ENCODE assay signal across 18 cellular contexts in the genomic region with DNA sequence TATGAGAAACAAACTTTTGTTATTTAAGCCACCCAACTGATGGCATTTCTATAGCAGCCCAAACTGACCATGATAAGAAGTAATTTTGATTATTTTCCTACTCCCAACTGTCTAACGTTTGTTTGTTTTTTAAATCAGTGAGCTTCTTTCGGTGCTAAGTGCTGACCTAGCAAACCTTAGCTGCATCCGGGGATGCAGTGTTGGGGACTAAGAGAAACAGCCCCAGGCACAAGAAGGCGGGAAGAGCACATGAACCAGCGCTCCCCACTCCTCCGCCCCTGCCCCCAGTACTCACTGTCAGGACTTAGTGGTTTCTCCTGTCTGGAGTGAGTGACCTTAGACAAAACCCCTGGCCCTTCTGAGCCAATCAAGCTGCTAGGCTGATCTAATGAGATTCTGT.
A peak's percentile ranks its signal among the peaks of the same experiment; 100 is the strongest.
DNase-seq lines count a peak whose midpoint lies in the region; ATAC-seq, FAIRE-seq and TF ChIP-seq lines count a peak whose summit lies in the region.
"Had no signal": no experiment of that assay in that cellular context is flagged by ENCODE, and none has a peak within 500 bp of the region (broad histone marks: within the 10 kb centered on the region; RNA-seq: fewer than 3 reads in every experiment).

No MANE protein-coding gene starts in this region.

- DNase-seq in ELF-1 (ENCODE audit: low read depth, low spot score) (peak; percentile 16), H7 (peak; percentile 19), K562 (ENCODE audit: extremely low read depth in 1 of 4, low spot score in 3 of 4) (no peak), small intestine (no peak), ascending aorta (ENCODE audit: low spot score in 2 of 2) (no peak), omental fat pad (ENCODE audit: low spot score) (no peak)
- DNase-seq: Caco-2; CD4-positive, CD25-positive, alpha-beta regulatory T cell; CD8-positive, alpha-beta T cell; DMS153; DND-41; GDM1; GOT3; HFFc6 had no signal

- WGBS in K562 (ENCODE audit: insufficient coverage, low coverage, missing lambda C conversion rate), result 1% methylated on average over 6 of the region's 6 CpGs
- WGBS in small intestine, 3 donors, result 85 to 89% (median 87%) methylated on average over 6 of the region's 6 CpGs

- no peak for TF ChIP-seq CTCF in K562 (IDR thresholded peaks at IDR 0.05 in 2 of 3, conservative IDR thresholded peaks at IDR 0.05 in 1 of 3; ENCODE audit: insufficient read depth in 2 of 3, low read depth in 1 of 3, low read length in 3 of 3)
- no peak for TF ChIP-seq CTCF in ascending aorta (IDR thresholded peaks at IDR 0.05)
- TF ChIP-seq CTCF in omental fat pad (IDR thresholded peaks at IDR 0.05), result no peak

- H3K4me1 ChIP-seq in K562 (replicated peaks in 1 of 2; ENCODE audit: control insufficient read depth in 2 of 2, insufficient read depth in 2 of 2, low read length in 2 of 2) (no peaks in the 10 kb centered on the region), small intestine (ENCODE audit: control insufficient read depth in 2 of 2, insufficient read depth in 1 of 2, low read depth in 1 of 2, low read length in 1 of 2) (no peaks in the 10 kb centered on the region), ascending aorta (no peaks in the 10 kb centered on the region)
- H3K4me1 ChIP-seq: BLaER1, Caco-2, HAP-1 had no signal

- FAIRE-seq in K562 (lab: Jason Lieb, UNC) (no peak), small intestine (lab: Jason Lieb, UNC) (no peak)
- FAIRE-seq: GM12878 had no signal

- H3K4me2 ChIP-seq in K562 (ENCODE audit: insufficient read depth, low read length), result no peak overlapping the region
- H3K4me2 ChIP-seq: BLaER1 had no signal

- no peaks in the 10 kb centered on the region for H3K9me3 ChIP-seq in K562 (replicated peaks; ENCODE audit: control insufficient read depth, insufficient read depth, low read depth, low read length)
- no peaks in the 10 kb centered on the region for H3K9me3 ChIP-seq in small intestine (ENCODE audit: control insufficient read depth, low read depth)
- H3K9me3 ChIP-seq in ascending aorta, result no peaks in the 10 kb centered on the region
- H3K9me3 ChIP-seq: Caco-2, HAP-1 had no signal

- H3K79me2 ChIP-seq in K562 (ENCODE audit: control insufficient read depth, insufficient read depth, low read length), result no peaks in the 10 kb centered on the region

- H3K9ac ChIP-seq in K562 (ENCODE audit: insufficient read depth in 1 of 2, low read depth in 2 of 2, low read length in 2 of 2), result no peak overlapping the region
- H3K9ac ChIP-seq: BLaER1 had no signal

- no TSS peak for BruUV-seq in K562 (replicated peaks; lab: Mats Ljungman, UMichigan)

- no peak for TF ChIP-seq EP300 in K562 (IDR thresholded peaks at IDR 0.05; ENCODE audit: low read length)

- no peaks in the 10 kb centered on the region for H3K9me1 ChIP-seq in K562 (ENCODE audit: control insufficient read depth, insufficient read depth, low read length)

- no peak for ATAC-seq in K562
- ATAC-seq in omental fat pad (ENCODE audit: low FRiP score), result no peak
- ATAC-seq: CD8-positive, alpha-beta T cell; GM12878 had no signal

- no peak for TF ChIP-seq RAD21 in K562 (CRISPR knock-in tag; conservative IDR thresholded peaks at IDR 0.05 in 1 of 2, IDR thresholded peaks at IDR 0.05 in 1 of 2)

- H3K36me3 ChIP-seq in H7 (replicated peaks; ENCODE audit: control insufficient read depth, insufficient read depth, low read length) (no peaks in the 10 kb centered on the region), K562 (ENCODE audit: control insufficient read depth, insufficient read depth, low read length) (no peaks in the 10 kb centered on the region), small intestine (ENCODE audit: control insufficient read depth in 2 of 2, insufficient read depth in 2 of 2, low read length in 2 of 2) (no peaks in the 10 kb centered on the region), ascending aorta (no peaks in the 10 kb centered on the region)
- H3K36me3 ChIP-seq: BLaER1, HAP-1 had no signal

- intact Hi-C loops in K562 (cut with micrococcal nuclease), result no loop called here
- intact Hi-C loops in ascending aorta (cut with DNase I), result no loop called here

- no peak overlapping the region for H3K27ac ChIP-seq in K562 (ENCODE audit: extremely low read depth, low read depth, low read length)
- H3K27ac ChIP-seq in small intestine (ENCODE audit: low read depth in 1 of 2, low read length in 1 of 2), result no peak overlapping the region
- no peak overlapping the region for H3K27ac ChIP-seq in ascending aorta
- H3K27ac ChIP-seq: BLaER1, C4-2B had no signal

- no peak overlapping the region for H2AFZ ChIP-seq in K562 (ENCODE audit: low read depth, low read length)

- in situ Hi-C loops in K562 (cut with MboI), result no loop called here

- H4K20me1 ChIP-seq in K562 (replicated peaks; ENCODE audit: control insufficient read depth, insufficient read depth, low read length), result 0 out of 2 replicates have a peak, but pooled peaks cover 3% of the 10 kb centered on the region
- H4K20me1 ChIP-seq: BLaER1 had no signal

- CTCF ChIA-PET in K562 (lab: Yijun Ruan, JAX; ENCODE audit: low intra/inter-chr PET ratio), result no interaction called here

- POLR2A ChIA-PET in K562 (lab: Yijun Ruan, JAX), result interaction anchor here (0.6 kb wide), 1 partner anchor 28 kb away, joined by 4 read pairs; no protein-coding TSS in a partner anchor

- no peaks in the 10 kb centered on the region for H3K27me3 ChIP-seq in H7 (ENCODE audit: control insufficient read depth, insufficient read depth, low read length)
- H3K27me3 ChIP-seq in K562 (ENCODE audit: control insufficient read depth in 2 of 2, insufficient read depth in 2 of 2, low read length in 2 of 2), result peaks cover 0 to 10% of the 10 kb centered on the region in 2 experiments; a peak in 2 of 5 replicates
- H3K27me3 ChIP-seq in small intestine (ENCODE audit: control insufficient read depth in 2 of 2, insufficient read depth in 2 of 2, low read length in 2 of 2), result no peaks in the 10 kb centered on the region
- no peaks in the 10 kb centered on the region for H3K27me3 ChIP-seq in ascending aorta
- H3K27me3 ChIP-seq: BLaER1 had no signal

- H3K4me3 ChIP-seq in H7 (ENCODE audit: insufficient read depth, low read depth, low read length) (no peak overlapping the region), K562 (no peak overlapping the region), small intestine (ENCODE audit: low read depth in 1 of 2, low read length in 2 of 2) (no peak overlapping the region), ascending aorta (no peak overlapping the region)
- H3K4me3 ChIP-seq: BLaER1, GM12878, HAP-1 had no signal

- no peak for TF ChIP-seq POLR2A in K562 (conservative IDR thresholded peaks at IDR 0.05)

TF ChIP-seq in K562, 482 proteins besides CTCF, POLR2A, EP300 and RAD21:
- TF ChIP-seq, protein P1, sequence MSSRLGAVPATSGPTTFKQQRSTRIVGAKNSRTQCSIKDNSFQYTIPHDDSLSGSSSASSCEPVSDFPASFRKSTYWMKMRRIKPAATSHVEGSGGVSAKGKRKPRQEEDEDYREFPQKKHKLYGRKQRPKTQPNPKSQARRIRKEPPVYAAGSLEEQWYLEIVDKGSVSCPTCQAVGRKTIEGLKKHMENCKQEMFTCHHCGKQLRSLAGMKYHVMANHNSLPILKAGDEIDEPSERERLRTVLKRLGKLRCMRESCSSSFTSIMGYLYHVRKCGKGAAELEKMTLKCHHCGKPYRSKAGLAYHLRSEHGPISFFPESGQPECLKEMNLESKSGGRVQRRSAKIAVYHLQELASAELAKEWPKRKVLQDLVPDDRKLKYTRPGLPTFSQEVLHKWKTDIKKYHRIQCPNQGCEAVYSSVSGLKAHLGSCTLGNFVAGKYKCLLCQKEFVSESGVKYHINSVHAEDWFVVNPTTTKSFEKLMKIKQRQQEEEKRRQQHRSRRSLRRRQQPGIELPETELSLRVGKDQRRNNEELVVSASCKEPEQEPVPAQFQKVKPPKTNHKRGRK (tag; IDR thresholded peaks at IDR 0.05), result no peak
- TF ChIP-seq NCOA1 (IDR thresholded peaks at IDR 0.05; ENCODE audit: low read depth), result no peak
- peak; percentile 36; the same call in 1 of the 2 replicates for TF ChIP-seq C11orf30 (IDR thresholded peaks at IDR 0.05; ENCODE audit: low read depth)
- 0 out of 2 replicates have a peak, but pooled peaks have one; percentile 24 for TF ChIP-seq ZNF316 (IDR thresholded peaks at IDR 0.05)
TF ChIP-seq in K562: peak in this region for 2.

Comparison
In these comparisons a context has a peak if more than half of its experiments do, and no peak if none do; other contexts are left out.
1. DNase-seq: peak in ELF-1 (single experiment) and H7 (single experiment); none in K562 (0 of 4), small intestine (single experiment), ascending aorta (0 of 2) and omental fat pad (single experiment).